In genomic region chr7:26013551-26014083, GRCh38 we compare ENCODE assay signal across 14 cellular contexts.
A peak's percentile ranks its signal among the peaks of the same experiment; 100 is the strongest.
DNase-seq lines count a peak whose midpoint lies in the region; ATAC-seq and TF ChIP-seq lines count a peak whose summit lies in the region.
"Had no signal": no experiment of that assay in that cellular context is flagged by ENCODE, and none has a peak within 500 bp of the region (broad histone marks: within the 10 kb centered on the region; RNA-seq: fewer than 3 reads in every experiment).

No MANE protein-coding gene starts in this region.

- ATAC-seq in HG03342 (IDR thresholded peaks at IDR 0.05; ENCODE audit: unreplicated experiment) (no peak), HG03469 (IDR thresholded peaks at IDR 0.05; ENCODE audit: unreplicated experiment) (no peak)
- ATAC-seq: activated CD8-positive, alpha-beta T cell treated with anti-CD3 and anti-CD28 coated beads, Interleukin-2, amount 10 ng/mL, durations not matched to agents 7 days and 5 days; left lung; natural killer cell treated with Interleukin-12 subunit alpha and Interleukin-12 subunit beta and Interleukin-15 and Interleukin-18, amount 100 ng/mL, for 72 hours had no signal

- TF ChIP-seq CTCF in GM12865 (IDR thresholded peaks at IDR 0.05; ENCODE audit: insufficient read depth, low read depth, low read length, missing control alignments) = no peak

- DNase-seq in GM12865 (ENCODE audit: low read depth) (peak; percentile 49), M059J (ENCODE audit: low read depth) (peak; percentile 14), NCI-H748 (lab: John Stamatoyannopoulos, UW; ENCODE audit: unreplicated experiment) (peak; percentile 78), kidney glomerular epithelial cell (lab: John Stamatoyannopoulos, UW) (peak; percentile 6), hypothalamus (lab: John Stamatoyannopoulos, UW) (no peak), pons (ENCODE audit: low spot score) (no peak)
- DNase-seq: activated CD8-positive, alpha-beta T cell treated with anti-CD3 and anti-CD28 coated beads, Interleukin-2, amount 10 ng/mL, durations not matched to agents 7 days and 5 days; activated naive CD4-positive, alpha-beta T cell treated with anti-CD3 and anti-CD28 coated beads for 36 hours; left lung; NCI-H1048; sigmoid colon had no signal

- no peak overlapping the region for H3K4me3 ChIP-seq in GM12865 (ENCODE audit: low read depth, low read length)
- H3K4me3 ChIP-seq: left lung, sigmoid colon had no signal

Comparison
In these comparisons a context has a peak if more than half of its experiments do, and no peak if none do; other contexts are left out.
1. DNase-seq: peak in GM12865 (single experiment), M059J (single experiment), NCI-H748 (single experiment) and kidney glomerular epithelial cell (single experiment); none in hypothalamus (0 of 51) and pons (single experiment).